Comparison of ENCODE assay signal across 30 cellular contexts in genomic region chr6:150099546-150099945, GRCh38. TPM values are rescaled to one million over a fixed set of nuclear protein-coding genes. Genes with fewer than 3 reads are reported as not detected.
"Had no signal": no experiment of that assay in that cellular context is flagged by ENCODE, and none has a peak within 500 bp of the region (broad histone marks: within the 10 kb centered on the region; RNA-seq: fewer than 3 reads in every experiment).

No MANE protein-coding gene starts in this region.

- ATAC-seq: heart right ventricle; left cardiac atrium; left lung; lower lobe of right lung; natural killer cell; right cardiac atrium; sciatic nerve; stimulated activated naive B cell treated with anti-CD40 and anti-IgM and Interleukin-4, amounts not matched to agents 10 μg/mL and 1 μg/mL and 100 μg/mL, for 72 hours; stimulated activated naive CD8-positive, alpha-beta T cell treated with anti-CD3 and anti-CD28 coated beads, Interleukin-15, Interleukin-2, amounts not matched to agents 100 U/mL and 50 U/mL, for 24 hours had no signal

- H2AFZ ChIP-seq: hepatocyte, neural progenitor cell had no signal

- H3K9me3 ChIP-seq: left lung, lower lobe of right lung, ovary, suprapubic skin, thoracic aorta, tibial artery, uterus had no signal

- FAIRE-seq: keratinocyte had no signal

- H3K4me1 ChIP-seq: heart right ventricle, left lung, lower lobe of right lung, neural progenitor cell, suprapubic skin, tibial artery, uterus had no signal

- H3K4me2 ChIP-seq: hepatocyte, neural progenitor cell had no signal

- H3K79me2 ChIP-seq: hepatocyte had no signal

- DNase-seq: heart right ventricle; kidney glomerular epithelial cell; left cardiac atrium; left lung; lower lobe of right lung; mammary epithelial cell; mesenchymal stem cell; naive B cell; natural killer cell; nephron progenitor cell; ovary; retina; right cardiac atrium; stimulated activated CD4-positive, alpha-beta T cell treated with anti-CD3 and anti-CD28 coated beads, Interleukin-12 subunit alpha, Interleukin-12 subunit beta, amount 100 ng/mL, for 4 hours; stimulated activated CD4-positive, alpha-beta T cell treated with anti-CD3 and anti-CD28 coated beads, Interleukin-15, amount 100 ng/mL, for 24 hours; stimulated activated CD4-positive, alpha-beta T cell treated with anti-CD3 and anti-CD28 coated beads, Interleukin-2, amount 100 ng/mL, for 24 hours; stimulated activated CD4-positive, alpha-beta T cell treated with anti-CD3 and anti-CD28 coated beads, Interleukin-4, amount 100 ng/mL, for 1 hour; stimulated activated naive B cell treated with anti-CD40 and anti-IgM and Interleukin-4, amounts not matched to agents 10 μg/mL and 1 μg/mL and 100 μg/mL, for 72 hours; stimulated activated naive CD8-positive, alpha-beta T cell treated with anti-CD3 and anti-CD28 coated beads, Interleukin-15, Interleukin-2, amounts not matched to agents 100 U/mL and 50 U/mL, for 24 hours; tibial artery; uterus had no signal

- H3K36me3 ChIP-seq: heart right ventricle, left lung, lower lobe of right lung, neural progenitor cell, ovary, suprapubic skin, thoracic aorta, tibial artery, uterus had no signal

- H3K27ac ChIP-seq: heart right ventricle, hepatocyte, left lung, lower lobe of right lung, neural progenitor cell, ovary, skin epidermis, suprapubic skin, thoracic aorta, tibial artery, uterus had no signal

- H3K4me3 ChIP-seq: heart right ventricle, hepatocyte, left lung, lower lobe of right lung, neural progenitor cell, ovary, skin epidermis, suprapubic skin, thoracic aorta, tibial artery, uterus had no signal

- H3K9ac ChIP-seq: neural progenitor cell had no signal

- H3K27me3 ChIP-seq: left lung, neural progenitor cell, ovary, uterus had no signal

RNA-seq across cellular contexts. Expression of gene PPP1R14C, which starts 43.3 kb away (rescaled TPM):
- total RNA-seq: natural killer cell, pulmonary artery endothelial cell had no signal
- polyA plus RNA-seq: liver had no signal
